In genomic region chr3:141379250-141379872, GRCh38 we compare ENCODE assay signal across 10 cellular contexts. TPM values are rescaled to one million over a fixed set of nuclear protein-coding genes. Genes with fewer than 3 reads are reported as not detected.
DNase-seq lines count a peak whose midpoint lies in the region; ATAC-seq, FAIRE-seq and TF ChIP-seq lines count a peak whose summit lies in the region.
"Had no signal": no experiment of that assay in that cellular context is flagged by ENCODE, and none has a peak within 500 bp of the region (broad histone marks: within the 10 kb centered on the region; RNA-seq: fewer than 3 reads in every experiment).

No MANE protein-coding gene starts in this region.

- H2AFZ ChIP-seq in PC-9: no peak overlapping the region

- TF ChIP-seq POLR2A in uterus (IDR thresholded peaks at IDR 0.05): no peak

- DNase-seq in central memory CD4-positive, alpha-beta T cell: peak; percentile 40
- DNase-seq in pancreas (no peak), uterus (no peak), NCI-H1694 (lab: John Stamatoyannopoulos, UW) (no peak), PC-9 (no peak)
- DNase-seq: NCI-H748 treated with DMSO at 0.1 percent for 48 hours had no signal

- H3K4me3 ChIP-seq in pancreas: no peak overlapping the region
- no peak overlapping the region for H3K4me3 ChIP-seq in uterus
- H3K4me3 ChIP-seq in PC-9: no peak overlapping the region
- H3K4me3 ChIP-seq: ascending aorta had no signal

- peak; percentile 35 for ATAC-seq in GM18508 (IDR thresholded peaks at IDR 0.05; ENCODE audit: insufficient read depth, unreplicated experiment)
- ATAC-seq in GM21381 (IDR thresholded peaks at IDR 0.05; ENCODE audit: unreplicated experiment): peak; percentile 68
- peak; percentile 57 for ATAC-seq in HG03432 (IDR thresholded peaks at IDR 0.05; ENCODE audit: unreplicated experiment)
- no peak for ATAC-seq in pancreas

- BruUV-seq in PC-9 (replicated peaks; lab: Mats Ljungman, UMichigan): no TSS peak

- H3K27me3 ChIP-seq in pancreas (no peaks in the 10 kb centered on the region), uterus (no peaks in the 10 kb centered on the region), PC-9 (ENCODE audit: insufficient read depth, low read depth) (no peaks in the 10 kb centered on the region)
- H3K27me3 ChIP-seq: ascending aorta had no signal

- H3F3A ChIP-seq in PC-9 (ENCODE audit: insufficient read depth, low read depth): no peaks in the 10 kb centered on the region

- CTCF ChIA-PET in PC-9 (lab: Charles Lee): no interaction called here

- POLR2A ChIA-PET in PC-9 (lab: Charles Lee; ENCODE audit: unreplicated experiment): no interaction called here

- H3K79me2 ChIP-seq in PC-9 (ENCODE audit: low read depth): no peaks in the 10 kb centered on the region

- no peaks in the 10 kb centered on the region for H3K9me2 ChIP-seq in PC-9 (ENCODE audit: insufficient read depth)

- H3K4me2 ChIP-seq in PC-9: no peak overlapping the region

- H3K4me1 ChIP-seq in pancreas: no peaks in the 10 kb centered on the region
- H3K4me1 ChIP-seq in uterus: no peaks in the 10 kb centered on the region
- H3K4me1 ChIP-seq in PC-9 (replicated peaks; ENCODE audit: insufficient read depth): no peaks in the 10 kb centered on the region

- no peak overlapping the region for H3K27ac ChIP-seq in pancreas
- H3K27ac ChIP-seq in uterus: no peak overlapping the region
- H3K27ac ChIP-seq in PC-9: no peak overlapping the region

- H3K9me3 ChIP-seq in pancreas: no peaks in the 10 kb centered on the region
- no peaks in the 10 kb centered on the region for H3K9me3 ChIP-seq in uterus
- no peaks in the 10 kb centered on the region for H3K9me3 ChIP-seq in PC-9 (ENCODE audit: insufficient read depth, low read depth)
- H3K9me3 ChIP-seq: ascending aorta had no signal

- no peak for FAIRE-seq in pancreas (lab: Jason Lieb, UNC)

- H4K20me1 ChIP-seq in PC-9 (ENCODE audit: insufficient read depth): no peaks in the 10 kb centered on the region

- intact Hi-C loops in pancreas (cut with DNase I): no loop called here
- intact Hi-C loops in uterus (cut with DNase I; ENCODE audit: low total_unique reads): no loop called here
- intact Hi-C loops in PC-9 (cut with micrococcal nuclease; ENCODE audit: unreplicated experiment): no loop called here

- TF ChIP-seq CTCF in pancreas (IDR thresholded peaks at IDR 0.05): no peak
- no peak for TF ChIP-seq CTCF in uterus (IDR thresholded peaks at IDR 0.05)
- TF ChIP-seq CTCF in PC-9 (conservative IDR thresholded peaks at IDR 0.05): no peak

- 87 to 90% methylated on average over 12 of the region's 12 CpGs for WGBS in pancreas, 2 donors

- no peaks in the 10 kb centered on the region for H3K36me3 ChIP-seq in pancreas
- H3K36me3 ChIP-seq in uterus: no peaks in the 10 kb centered on the region
- no peaks in the 10 kb centered on the region for H3K36me3 ChIP-seq in PC-9 (ENCODE audit: low read depth)

RNA-seq across cellular contexts. Expression of gene ZBTB38, which starts 11.1 kb away (rescaled TPM):
- total RNA-seq in pancreas (10 to 100 TPM; 29.4 to 46.8 (median 31.7) TPM), uterus (100 to 1,000 TPM; 125 to 183 (median 149) TPM), PC-9 (2021) (18.5 and 21.8 TPM in 2 replicates)
- polyA plus RNA-seq in pancreas: 10 to 100 TPM in 1 of 2 donors, 1 to 10 TPM in 1; 5.7 to 11.2 TPM

Comparison
In these comparisons a context has a peak if more than half of its experiments do, and no peak if none do; other contexts are left out.
1. ATAC-seq: peak in GM18508 (single experiment), GM21381 (single experiment) and HG03432 (single experiment); none in pancreas (0 of 4).